ENCODE assay signal across 3 cellular contexts in the genomic region with DNA sequence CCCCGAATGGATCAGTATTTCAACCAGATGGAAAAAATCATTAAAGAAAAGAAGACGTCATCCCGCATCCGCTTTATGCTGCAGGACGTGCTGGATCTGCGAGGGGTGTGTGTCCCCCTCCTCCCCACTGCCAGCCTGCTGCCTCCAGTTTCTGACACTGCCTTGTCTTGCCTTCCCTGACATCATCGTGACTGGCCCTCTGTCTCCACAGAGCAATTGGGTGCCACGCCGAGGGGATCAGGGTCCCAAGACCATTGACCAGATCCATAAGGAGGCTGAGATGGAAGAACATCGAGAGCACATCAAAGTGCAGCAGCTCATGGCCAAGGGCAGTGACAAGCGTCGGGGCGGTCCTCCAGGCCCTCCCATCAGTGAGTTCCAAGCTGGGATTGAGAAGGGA.
TF ChIP-seq lines count a peak whose summit lies in the region.

No MANE protein-coding gene starts in this region.

TF ChIP-seq in SK-N-SH, 30 proteins besides CTCF, POLR2A, EP300 and RAD21:
- TF ChIP-seq CHD2 (IDR thresholded peaks at IDR 0.05; ENCODE audit: low read length, partially characterized antibody) (no peak), TAF1 (IDR thresholded peaks at IDR 0.05; ENCODE audit: borderline replicate concordance, low read depth, low read length) (no peak), POLR2AphosphoS5 (IDR thresholded peaks at IDR 0.05; ENCODE audit: low read depth, low read length) (no peak), EZH2phosphoT487 (IDR thresholded peaks at IDR 0.05; ENCODE audit: borderline replicate concordance, low read depth) (no peak), NRF1 (IDR thresholded peaks at IDR 0.05; ENCODE audit: low read depth, low read length) (no peak), YY1 (IDR thresholded peaks at IDR 0.05; ENCODE audit: low read depth) (no peak), FOXM1 (IDR thresholded peaks at IDR 0.05; ENCODE audit: low read depth) (no peak), JUND (IDR thresholded peaks at IDR 0.05) (no peak), TCF12 (IDR thresholded peaks at IDR 0.05) (no peak), SMC3 (IDR thresholded peaks at IDR 0.05; ENCODE audit: low read depth, low read length) (no peak), FOSL2 (IDR thresholded peaks at IDR 0.05; ENCODE audit: borderline replicate concordance, low read depth) (no peak), ELF1 (IDR thresholded peaks at IDR 0.05) (no peak)
- TF ChIP-seq, protein P1, sequence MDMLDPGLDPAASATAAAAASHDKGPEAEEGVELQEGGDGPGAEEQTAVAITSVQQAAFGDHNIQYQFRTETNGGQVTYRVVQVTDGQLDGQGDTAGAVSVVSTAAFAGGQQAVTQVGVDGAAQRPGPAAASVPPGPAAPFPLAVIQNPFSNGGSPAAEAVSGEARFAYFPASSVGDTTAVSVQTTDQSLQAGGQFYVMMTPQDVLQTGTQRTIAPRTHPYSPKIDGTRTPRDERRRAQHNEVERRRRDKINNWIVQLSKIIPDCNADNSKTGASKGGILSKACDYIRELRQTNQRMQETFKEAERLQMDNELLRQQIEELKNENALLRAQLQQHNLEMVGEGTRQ (IDR thresholded peaks at IDR 0.05; ENCODE audit: borderline replicate concordance, low read depth, low read length), result no peak
- TF ChIP-seq, protein P2, sequence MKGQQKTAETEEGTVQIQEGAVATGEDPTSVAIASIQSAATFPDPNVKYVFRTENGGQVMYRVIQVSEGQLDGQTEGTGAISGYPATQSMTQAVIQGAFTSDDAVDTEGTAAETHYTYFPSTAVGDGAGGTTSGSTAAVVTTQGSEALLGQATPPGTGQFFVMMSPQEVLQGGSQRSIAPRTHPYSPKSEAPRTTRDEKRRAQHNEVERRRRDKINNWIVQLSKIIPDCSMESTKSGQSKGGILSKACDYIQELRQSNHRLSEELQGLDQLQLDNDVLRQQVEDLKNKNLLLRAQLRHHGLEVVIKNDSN (IDR thresholded peaks at IDR 0.05; ENCODE audit: borderline replicate concordance, low read depth), result no peak
- TF ChIP-seq, protein P3, sequence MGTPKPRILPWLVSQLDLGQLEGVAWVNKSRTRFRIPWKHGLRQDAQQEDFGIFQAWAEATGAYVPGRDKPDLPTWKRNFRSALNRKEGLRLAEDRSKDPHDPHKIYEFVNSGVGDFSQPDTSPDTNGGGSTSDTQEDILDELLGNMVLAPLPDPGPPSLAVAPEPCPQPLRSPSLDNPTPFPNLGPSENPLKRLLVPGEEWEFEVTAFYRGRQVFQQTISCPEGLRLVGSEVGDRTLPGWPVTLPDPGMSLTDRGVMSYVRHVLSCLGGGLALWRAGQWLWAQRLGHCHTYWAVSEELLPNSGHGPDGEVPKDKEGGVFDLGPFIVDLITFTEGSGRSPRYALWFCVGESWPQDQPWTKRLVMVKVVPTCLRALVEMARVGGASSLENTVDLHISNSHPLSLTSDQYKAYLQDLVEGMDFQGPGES (IDR thresholded peaks at IDR 0.05; ENCODE audit: low read depth, low read length), result no peak
TF ChIP-seq in SK-N-SH: peak in this region for 0.

TF ChIP-seq in SK-N-SH treated with all-trans-retinoic acid at 6 μM for 48 hours, 23 proteins besides CTCF, POLR2A, EP300 and RAD21:
- no peak for TF ChIP-seq ISL1 (CRISPR knock-in tag; IDR thresholded peaks at IDR 0.05)

TF ChIP-seq in K562, 482 proteins besides CTCF, POLR2A, EP300 and RAD21:
- TF ChIP-seq RBFOX2 (IDR thresholded peaks at IDR 0.05; ENCODE audit: low read depth, low read length) (peak; percentile 52), EP400 (IDR thresholded peaks at IDR 0.05) (no peak), CHD4 (IDR thresholded peaks at IDR 0.05; ENCODE audit: insufficient read depth, insufficient replicate concordance, low read depth, low read length, poor library complexity, severe bottlenecking) (no peak), POLR2AphosphoS5 (IDR thresholded peaks at IDR 0.05; ENCODE audit: control insufficient read depth, insufficient read depth, low read depth, low read length) (0 out of 2 replicates have a peak, but pooled peaks have one; percentile 7)
- TF ChIP-seq, protein P4, sequence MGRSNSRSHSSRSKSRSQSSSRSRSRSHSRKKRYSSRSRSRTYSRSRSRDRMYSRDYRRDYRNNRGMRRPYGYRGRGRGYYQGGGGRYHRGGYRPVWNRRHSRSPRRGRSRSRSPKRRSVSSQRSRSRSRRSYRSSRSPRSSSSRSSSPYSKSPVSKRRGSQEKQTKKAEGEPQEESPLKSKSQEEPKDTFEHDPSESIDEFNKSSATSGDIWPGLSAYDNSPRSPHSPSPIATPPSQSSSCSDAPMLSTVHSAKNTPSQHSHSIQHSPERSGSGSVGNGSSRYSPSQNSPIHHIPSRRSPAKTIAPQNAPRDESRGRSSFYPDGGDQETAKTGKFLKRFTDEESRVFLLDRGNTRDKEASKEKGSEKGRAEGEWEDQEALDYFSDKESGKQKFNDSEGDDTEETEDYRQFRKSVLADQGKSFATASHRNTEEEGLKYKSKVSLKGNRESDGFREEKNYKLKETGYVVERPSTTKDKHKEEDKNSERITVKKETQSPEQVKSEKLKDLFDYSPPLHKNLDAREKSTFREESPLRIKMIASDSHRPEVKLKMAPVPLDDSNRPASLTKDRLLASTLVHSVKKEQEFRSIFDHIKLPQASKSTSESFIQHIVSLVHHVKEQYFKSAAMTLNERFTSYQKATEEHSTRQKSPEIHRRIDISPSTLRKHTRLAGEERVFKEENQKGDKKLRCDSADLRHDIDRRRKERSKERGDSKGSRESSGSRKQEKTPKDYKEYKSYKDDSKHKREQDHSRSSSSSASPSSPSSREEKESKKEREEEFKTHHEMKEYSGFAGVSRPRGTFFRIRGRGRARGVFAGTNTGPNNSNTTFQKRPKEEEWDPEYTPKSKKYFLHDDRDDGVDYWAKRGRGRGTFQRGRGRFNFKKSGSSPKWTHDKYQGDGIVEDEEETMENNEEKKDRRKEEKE (IDR thresholded peaks at IDR 0.05; ENCODE audit: borderline replicate concordance in 1 of 2, control insufficient read depth in 1 of 2, low read depth in 2 of 2, low read length in 1 of 2), result no peak
TF ChIP-seq in K562: peak in this region for 2.
